ENCODE assay signal across 8 cellular contexts in the genomic region with DNA sequence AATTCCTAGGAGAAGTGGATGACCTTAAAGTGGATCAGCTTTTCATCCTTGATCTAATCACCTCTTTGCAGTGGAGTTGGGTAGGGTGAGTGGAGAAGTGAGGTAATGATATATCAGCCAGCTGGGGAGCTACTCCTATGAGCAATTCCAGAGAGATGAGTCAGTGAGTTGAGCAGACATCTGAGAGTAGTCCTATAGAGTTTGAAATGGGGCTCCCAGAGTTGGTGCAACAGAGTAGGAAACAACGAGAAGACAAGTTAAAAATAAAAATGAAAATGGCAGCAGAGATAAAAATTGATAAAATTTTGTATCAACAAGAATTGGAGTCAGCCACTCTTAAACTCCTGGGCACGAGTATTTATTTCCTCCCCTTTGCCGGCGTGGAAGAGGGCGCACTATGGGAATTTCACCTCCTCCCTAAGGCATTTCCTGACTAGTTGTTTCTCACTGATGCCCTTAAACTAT.
DNase-seq lines count a peak whose midpoint lies in the region; TF ChIP-seq lines count a peak whose summit lies in the region.

No MANE protein-coding gene starts in this region.

- no peak overlapping the region for H2AFZ ChIP-seq in trophoblast cell (ENCODE audit: insufficient read depth, low read length, poor library complexity)

- H4K91ac ChIP-seq in trophoblast cell (ENCODE audit: low read depth, low read length), result no peak overlapping the region

- H3K14ac ChIP-seq in trophoblast cell (ENCODE audit: low read length), result no peak overlapping the region

- H3K9ac ChIP-seq in trophoblast cell (ENCODE audit: low read length), result no peak overlapping the region

- H3K4me3 ChIP-seq in SJSA1 (no peak overlapping the region), fibroblast of pulmonary artery (replicated peaks; ENCODE audit: low read depth, low read length) (no peak overlapping the region), trophoblast cell (ENCODE audit: low read depth, low read length) (no peak overlapping the region), prostate gland (no peak overlapping the region)

- H3K79me2 ChIP-seq in trophoblast cell (ENCODE audit: control insufficient read depth, insufficient read depth, low read length, poor library complexity), result no peaks in the 10 kb centered on the region

- H3K23ac ChIP-seq in trophoblast cell (ENCODE audit: low read length), result no peak overlapping the region

- H2AK5ac ChIP-seq in trophoblast cell (ENCODE audit: low read length), result no peak overlapping the region

- no peak overlapping the region for H3K4me2 ChIP-seq in trophoblast cell (ENCODE audit: low read length)

- peak overlapping the region; percentile 67 for H3K27ac ChIP-seq in SJSA1
- peak overlapping the region; percentile 57 for H3K27ac ChIP-seq in trophoblast cell (ENCODE audit: low read depth, low read length)
- H3K27ac ChIP-seq in prostate gland, result no peak overlapping the region

- H4K12ac ChIP-seq in trophoblast cell (ENCODE audit: low read depth, low read length), result no peak overlapping the region

- H3K4me1 ChIP-seq in SJSA1 (replicated peaks), result peaks cover 26% of the 10 kb centered on the region
- peaks cover 2 to 15% of the 10 kb centered on the region in 2 experiments for H3K4me1 ChIP-seq in trophoblast cell (ENCODE audit: control insufficient read depth in 1 of 2, insufficient read depth in 2 of 2, low read length in 2 of 2)
- H3K4me1 ChIP-seq in prostate gland (replicated peaks), result no peaks in the 10 kb centered on the region

- H3K36me3 ChIP-seq in SJSA1, result no peaks in the 10 kb centered on the region
- no peaks in the 10 kb centered on the region for H3K36me3 ChIP-seq in trophoblast cell (ENCODE audit: control insufficient read depth in 1 of 2, insufficient read depth in 2 of 2, low read length in 2 of 2)
- H3K36me3 ChIP-seq in prostate gland, result no peaks in the 10 kb centered on the region

- H2BK12ac ChIP-seq in trophoblast cell (ENCODE audit: low read length), result no peak overlapping the region

- no peak overlapping the region for H3K4ac ChIP-seq in trophoblast cell (ENCODE audit: low read depth, low read length)

- TF ChIP-seq CTCF in fibroblast of pulmonary artery (IDR thresholded peaks at IDR 0.05; ENCODE audit: low read length, missing control alignments) (no peak), prostate gland (IDR thresholded peaks at IDR 0.05) (no peak)

- WGBS in trophoblast cell (ENCODE audit: extremely low coverage, insufficient coverage, insufficient read length), result no CpG with 5 or more reads among the region's 5 CpGs
- 78% methylated on average over 5 of the region's 5 CpGs for WGBS in prostate gland

- no peak overlapping the region for H4K8ac ChIP-seq in trophoblast cell (ENCODE audit: low read depth, low read length)

- intact Hi-C loops in prostate gland (cut with DNase I), result loop anchor here (10.0 kb wide), 1 partner anchor 1408 kb away; the partner anchor contains the start of gene MEIS2

- H3K27me3 ChIP-seq in SJSA1 (replicated peaks), result no peaks in the 10 kb centered on the region
- no peaks in the 10 kb centered on the region for H3K27me3 ChIP-seq in trophoblast cell (ENCODE audit: insufficient read depth, low read length)
- H3K27me3 ChIP-seq in prostate gland (replicated peaks; ENCODE audit: insufficient read depth), result no peaks in the 10 kb centered on the region

- H2BK120ac ChIP-seq in trophoblast cell (ENCODE audit: insufficient read depth, low read length, poor library complexity), result no peak overlapping the region

- TF ChIP-seq POLR2A in prostate gland (IDR thresholded peaks at IDR 0.05), result no peak

- no peak overlapping the region for H3K18ac ChIP-seq in trophoblast cell (ENCODE audit: low read length)

- H3K9me3 ChIP-seq in SJSA1 (replicated peaks), result no peaks in the 10 kb centered on the region
- H3K9me3 ChIP-seq in trophoblast cell (ENCODE audit: insufficient read depth, low read depth, low read length), result no peaks in the 10 kb centered on the region
- H3K9me3 ChIP-seq in prostate gland, result no peaks in the 10 kb centered on the region

- no peak overlapping the region for H2BK5ac ChIP-seq in trophoblast cell (ENCODE audit: low read depth, low read length, poor library complexity)

- H3K79me1 ChIP-seq in trophoblast cell (ENCODE audit: low read length), result peaks cover 13% of the 10 kb centered on the region

- DNase-seq in HCEC 1CT, result peak; percentile 91
- peak; percentile 54 to 71 for DNase-seq in SJSA1 (ENCODE audit: low read depth in 1 of 2, low spot score in 2 of 2)
- DNase-seq in fibroblast of pulmonary artery (ENCODE audit: low read depth), result peak; percentile 91
- peak; percentile 27 to 74 for DNase-seq in trophoblast cell
- no peak for DNase-seq in prostate gland (ENCODE audit: low spot score)
- no peak for DNase-seq in hypothalamus (lab: John Stamatoyannopoulos, UW)
- DNase-seq in DMS153 (lab: John Stamatoyannopoulos, UW), result no peak
- no peak for DNase-seq in pons (ENCODE audit: low spot score)

Comparison
In these comparisons a context has a peak if more than half of its experiments do, and no peak if none do; other contexts are left out.
1. DNase-seq: peak in HCEC 1CT (single experiment), SJSA1 (2 of 2), fibroblast of pulmonary artery (single experiment) and trophoblast cell (2 of 2); none in prostate gland (single experiment), hypothalamus (0 of 51), DMS153 (single experiment) and pons (single experiment).
2. H3K27ac ChIP-seq: peak in SJSA1 (single experiment) and trophoblast cell (single experiment); none in prostate gland (0 of 2).